In the genomic region with DNA sequence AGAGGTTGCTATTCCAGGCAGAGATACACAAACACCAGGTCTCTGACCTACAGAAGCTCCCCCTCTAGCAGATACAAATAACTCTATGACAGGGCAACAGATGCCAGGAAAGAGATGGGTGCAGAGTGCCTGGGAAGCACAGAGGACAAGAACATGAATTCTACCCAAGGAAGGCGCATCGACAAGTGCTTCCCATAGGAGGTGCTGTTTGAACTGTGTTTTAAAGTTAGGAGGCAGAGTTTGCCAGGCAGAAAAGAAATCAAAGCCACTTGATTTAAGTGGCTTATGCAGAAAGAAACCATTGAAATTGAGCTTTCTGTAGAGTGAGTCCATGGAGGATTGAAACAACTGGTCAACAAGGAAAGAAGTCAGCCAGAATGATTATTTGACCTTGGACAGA, we compare ENCODE assay signal across 12 cellular contexts. TPM values are rescaled to one million over a fixed set of nuclear protein-coding genes. Genes with fewer than 3 reads are reported as not detected.
DNase-seq lines count a peak whose midpoint lies in the region; ATAC-seq, FAIRE-seq and TF ChIP-seq lines count a peak whose summit lies in the region.
"Had no signal": no experiment of that assay in that cellular context is flagged by ENCODE, and none has a peak within 500 bp of the region (broad histone marks: within the 10 kb centered on the region; RNA-seq: fewer than 3 reads in every experiment).

No MANE protein-coding gene starts in this region.

- H3K4me1 ChIP-seq in GM12878 (ENCODE audit: control insufficient read depth, insufficient read depth, low read length) = peaks cover 37% of the 10 kb centered on the region

- no peak for TF ChIP-seq EP300 in GM12878 (IDR thresholded peaks at IDR 0.05; ENCODE audit: borderline replicate concordance in 1 of 2, control insufficient read depth in 1 of 2, low read depth in 2 of 2, low read length in 2 of 2)

- SMC1A ChIA-PET in GM12878 (lab: Charles Lee; ENCODE audit: uncharacterized antibody, unreplicated experiment) = interaction anchor here (0.6 to 4.6 kb wide), 16 partner anchors 8 to 306 kb away, joined by 3 to 22 read pairs (median 4); no protein-coding TSS in a partner anchor

- peaks cover 55 to 56% of the 10 kb centered on the region in 2 donors for H3K4me1 Mint-ChIP-seq in natural killer cell

- H3K9me3 ChIP-seq in GM12878 (replicated peaks; ENCODE audit: control insufficient read depth, insufficient read depth, low read length) = peaks cover 9% of the 10 kb centered on the region

- H2AFZ ChIP-seq in GM12878 (ENCODE audit: control insufficient read depth, low read depth, low read length) = no peak overlapping the region

- no peak overlapping the region for H3K27ac ChIP-seq in GM12878 (ENCODE audit: control insufficient read depth, insufficient read depth)
- H3K27ac ChIP-seq: VCaP had no signal

- no peak overlapping the region for H3K4me3 Mint-ChIP-seq in natural killer cell

- H4K20me1 ChIP-seq in GM12878 (ENCODE audit: control insufficient read depth, insufficient read depth) = no peaks in the 10 kb centered on the region

- in situ Hi-C loops in GM12878 (cut with MboI) = no loop called here

- ATAC-seq in GM12878 = no peak
- ATAC-seq in natural killer cell = no peak
- no peak for ATAC-seq in GM21723 (IDR thresholded peaks at IDR 0.05; ENCODE audit: unreplicated experiment)
- no peak for ATAC-seq in GM21737 (IDR thresholded peaks at IDR 0.05; ENCODE audit: unreplicated experiment)

- POLR2A ChIA-PET in GM12878 (lab: Charles Lee) = interaction anchor here (0.6 to 1.5 kb wide), 2 partner anchors 19 to 56 kb away, joined by 4 read pairs; no protein-coding TSS in a partner anchor

- TF ChIP-seq POLR2A in GM12878 (IDR thresholded peaks at IDR 0.05; ENCODE audit: low read depth, low read length) = no peak

- H3K79me2 ChIP-seq in GM12878 (ENCODE audit: control insufficient read depth, insufficient read depth, low read length) = no peaks in the 10 kb centered on the region

- no peak overlapping the region for H3K9ac ChIP-seq in GM12878 (ENCODE audit: control insufficient read depth, insufficient read depth, low read length)

- no peak overlapping the region for H3K4me2 ChIP-seq in GM12878 (ENCODE audit: control insufficient read depth, insufficient read depth)

- H3K27me3 ChIP-seq in GM12878 (replicated peaks in 1 of 2; ENCODE audit: control insufficient read depth in 2 of 2, insufficient read depth in 2 of 2, low read length in 1 of 2) = no peaks in the 10 kb centered on the region

- CTCF ChIA-PET in GM12878 (lab: Yijun Ruan, JAX) = interaction anchor here (0.8 to 2.9 kb wide), 10 partner anchors 8 to 160 kb away, joined by 3 to 12 read pairs (median 4); no protein-coding TSS in a partner anchor

- TF ChIP-seq CTCF in GM12878 (IDR thresholded peaks at IDR 0.05 in 2 of 3, conservative IDR thresholded peaks at IDR 0.05 in 1 of 3; ENCODE audit: control insufficient read depth in 2 of 3, extremely low read depth in 1 of 3, insufficient read depth in 1 of 3, low read depth in 3 of 3, low read length in 3 of 3) = peak; percentile 7 to 38 (median 27); a peak in 3 of 6 replicates
- peak; percentile 37 for TF ChIP-seq CTCF in natural killer cell (IDR thresholded peaks at IDR 0.05)

- no peaks in the 10 kb centered on the region for H3K27me3 Mint-ChIP-seq in natural killer cell (ENCODE audit: low read depth in 2 of 2)

- BruUV-seq in GM12878 (replicated peaks; lab: Mats Ljungman, UMichigan) = no TSS peak

- DNase-seq in DMS53 (lab: John Stamatoyannopoulos, UW) = peak; percentile 58
- no peak for DNase-seq in DMS53 treated with DMSO at 0.1 percent for 48 hours (lab: John Stamatoyannopoulos, UW; ENCODE audit: unreplicated experiment)
- peak; percentile 13 for DNase-seq in HT1080 (ENCODE audit: low read depth)
- DNase-seq in GM12878 (ENCODE audit: low read depth, low spot score) = no peak
- DNase-seq in natural killer cell = no peak
- DNase-seq in amygdala (lab: John Stamatoyannopoulos, UW) = no peak
- DNase-seq: KG1, naive B cell had no signal

- peaks cover 19% of the 10 kb centered on the region for H3K36me3 Mint-ChIP-seq in natural killer cell

- no peak for FAIRE-seq in GM12878 (lab: Jason Lieb, UNC)
- FAIRE-seq: A204.1 had no signal

- intact Hi-C loops in GM12878 (cut with micrococcal nuclease; ENCODE audit: unreplicated experiment) (loop anchor here (5.0 to 10.0 kb wide), 2 partner anchors 141 to 303 kb away; no protein-coding TSS in a partner anchor), natural killer cell (cut with micrococcal nuclease) (loop anchor here (5.0 to 10.0 kb wide), 2 partner anchors 283 to 469 kb away; a partner anchor contains a TSS)

- 97% methylated on average over 2 of the region's 2 CpGs for WGBS in GM12878 (ENCODE audit: insufficient coverage, insufficient replicate concordance, low lambda C conversion rate, missing lambda C conversion rate)

- H3K9me3 Mint-ChIP-seq in natural killer cell = no peaks in the 10 kb centered on the region

- RAD21 ChIA-PET in GM12878 (lab: Charles Lee; ENCODE audit: unreplicated experiment) = interaction anchor here (0.7 to 4.7 kb wide), 15 partner anchors 9 to 307 kb away, joined by 3 to 33 read pairs (median 4); a partner anchor contains a TSS

- H3K36me3 ChIP-seq in GM12878 (ENCODE audit: control insufficient read depth in 2 of 2, insufficient read depth in 2 of 2, low read length in 1 of 2) = no peaks in the 10 kb centered on the region

- H3K27ac Mint-ChIP-seq in natural killer cell = peak overlapping the region in 1 of 2 donors; percentile 35

- TF ChIP-seq RAD21 in GM12878 (IDR thresholded peaks at IDR 0.05; ENCODE audit: insufficient read depth, low read depth, low read length) = peak; percentile 54

- no peak overlapping the region for H3K4me3 ChIP-seq in GM12878

TF ChIP-seq in GM12878, 131 proteins besides CTCF, POLR2A, EP300 and RAD21 (continues in another document):
- TF ChIP-seq BHLHE40 (IDR thresholded peaks at IDR 0.05; ENCODE audit: borderline replicate concordance in 1 of 2, low read depth in 2 of 2, low read length in 1 of 2) (no peak), TCF3 (IDR thresholded peaks at IDR 0.05; ENCODE audit: borderline replicate concordance, insufficient read depth, low read depth, low read length) (no peak)

RNA-seq across cellular contexts. Expression of a gene that starts 35.3 kb away (rescaled TPM):
- not detected in 2 replicates for total RNA-seq in HT1080 (2014; rRNA removed; shearing (Covaris generic))
- 0.02 and 0.03 TPM in 2 replicates for polyA plus RNA-seq in HT1080 (2015; cell fraction: cytosol; rRNA removed)
- polyA plus RNA-seq in HT1080 (2015; cell fraction: nucleus; rRNA removed) = 0.06 TPM in 1 of 2 replicates, not detected in the other
- total RNA-seq in GM12878 (2013; cell fraction: nucleolus; rRNA removed) = 31.7 and 33.2 TPM in 2 replicates
- total RNA-seq in GM12878 (2014; rRNA removed) (18.7 and 19.1 TPM in 2 replicates), GM12878 (2014; rRNA removed; fragmentation: Illumina TruSeq; extraction: Trizol) (13.0 and 14.1 TPM in 2 replicates), GM12878 (2021) (24.8 and 28.2 TPM in 2 replicates), natural killer cell (10 to 100 TPM; 10.0 to 17.2 (median 12.8) TPM)
- 12.2 TPM for polyA plus RNA-seq in GM12878 (2011; ENCODE audit: low read depth)
- polyA plus RNA-seq in GM12878 (2011; rRNA removed) (40.7 and 56.5 TPM in 2 replicates), GM12878 (2014; fragmentation: Illumina TruSeq; extraction: Trizol) (20.0 and 21.9 TPM in 2 replicates), GM12878 (2014; fragmentation: Nextera tagmentation; extraction: Ambion mirVana) (10 to 100 TPM in 1 of 2 experiments, 1 to 10 TPM in 1; 8.3 to 14.0 TPM), GM12878 (2014; rRNA removed) (18.2 and 20.1 TPM in 2 replicates), GM12878 (2016; fragmentation: Nextera tagmentation; extraction: Ambion mirVana) (10 to 100 TPM in 1 of 2 experiments, 1 to 10 TPM in 1; 8.9 to 10.8 TPM)
- polyA plus RNA-seq in GM12878 (2011; cell fraction: cytosol; rRNA removed) = 37.2 and 51.3 TPM in 2 replicates
- polyA plus RNA-seq in GM12878 (2011; cell fraction: nucleus; rRNA removed) = 116 and 124 TPM in 2 replicates
- polyA plus RNA-seq in GM12878 (2012) = 17.3 and 34.3 TPM in 2 replicates
- 43.7 and 55.2 TPM in 2 replicates for polyA minus RNA-seq in GM12878 (2011; rRNA and poly(A)+ RNA removed)
- 22.2 and 26.2 TPM in 2 replicates for polyA minus RNA-seq in GM12878 (2011; cell fraction: cytosol; rRNA and poly(A)+ RNA removed)
- 71.8 and 81.0 TPM in 2 replicates for polyA minus RNA-seq in GM12878 (2011; cell fraction: nucleus; rRNA and poly(A)+ RNA removed)

RNA-seq across cellular contexts. Expression of a gene that starts 46.9 kb away (rescaled TPM):
- 33.2 and 38.4 TPM in 2 replicates for total RNA-seq in HT1080 (2014; rRNA removed; shearing (Covaris generic))
- polyA plus RNA-seq in HT1080 (2015; cell fraction: cytosol; rRNA removed) = 26.5 and 28.3 TPM in 2 replicates
- 18.6 and 20.4 TPM in 2 replicates for polyA plus RNA-seq in HT1080 (2015; cell fraction: nucleus; rRNA removed)
- total RNA-seq in GM12878 (2013; cell fraction: nucleolus; rRNA removed) = 35.5 and 35.8 TPM in 2 replicates
- total RNA-seq in GM12878 (2014; rRNA removed) (31.4 and 33.0 TPM in 2 replicates), GM12878 (2014; rRNA removed; fragmentation: Illumina TruSeq; extraction: Trizol) (17.4 and 17.5 TPM in 2 replicates), GM12878 (2021) (24.8 and 26.7 TPM in 2 replicates), natural killer cell (10 to 100 TPM; 13.6 to 17.1 (median 15.6) TPM)
- polyA plus RNA-seq in GM12878 (2011; ENCODE audit: low read depth) = 5.2 TPM
- polyA plus RNA-seq in GM12878 (2011; rRNA removed) (44.6 and 64.0 TPM in 2 replicates), GM12878 (2014; fragmentation: Illumina TruSeq; extraction: Trizol) (20.9 and 22.8 TPM in 2 replicates), GM12878 (2014; fragmentation: Nextera tagmentation; extraction: Ambion mirVana) (1 to 10 TPM; 4.3 to 8.5 TPM), GM12878 (2014; rRNA removed) (19.5 and 20.0 TPM in 2 replicates), GM12878 (2016; fragmentation: Nextera tagmentation; extraction: Ambion mirVana) (1 to 10 TPM; 4.3 to 4.4 TPM)
- 21.9 and 23.4 TPM in 2 replicates for polyA plus RNA-seq in GM12878 (2011; cell fraction: cytosol; rRNA removed)
- polyA plus RNA-seq in GM12878 (2011; cell fraction: nucleus; rRNA removed) = 30.1 and 30.3 TPM in 2 replicates
- 12.1 and 16.7 TPM in 2 replicates for polyA plus RNA-seq in GM12878 (2012)
- 30.6 and 31.3 TPM in 2 replicates for polyA minus RNA-seq in GM12878 (2011; rRNA and poly(A)+ RNA removed)
- 20.1 and 22.1 TPM in 2 replicates for polyA minus RNA-seq in GM12878 (2011; cell fraction: cytosol; rRNA and poly(A)+ RNA removed)
- 27.2 and 37.9 TPM in 2 replicates for polyA minus RNA-seq in GM12878 (2011; cell fraction: nucleus; rRNA and poly(A)+ RNA removed)

Comparison
In these comparisons a context has a peak if more than half of its experiments do, and no peak if none do; other contexts are left out.
1. DNase-seq: peak in DMS53 (single experiment) and HT1080 (single experiment); none in DMS53 treated with DMSO at 0.1 percent for 48 hours (single experiment), GM12878 (single experiment), natural killer cell (single experiment) and amygdala (0 of 56).
2. RNA of a gene that starts 35.3 kb away (total RNA-seq): 13.0 to 33.2 TPM in GM12878 and 10.0 to 17.2 TPM in natural killer cell; not detected in HT1080; every median in the first group is over 10 times any median in the second.